Comparison of ENCODE assay signal across 1 cellular context in genomic region chr13:23466144-23467002, GRCh38.
TF ChIP-seq lines count a peak whose summit lies in the region.

No MANE protein-coding gene starts in this region.

TF ChIP-seq in IMR-90, 13 proteins besides CTCF, POLR2A, EP300 and RAD21 (continued from another document):
- TF ChIP-seq CHD1 (IDR thresholded peaks at IDR 0.05; ENCODE audit: low read depth, low read length): no peak
- TF ChIP-seq CEBPB (IDR thresholded peaks at IDR 0.05; ENCODE audit: low read depth, low read length): 0 out of 2 replicates have a peak, but pooled peaks have one; percentile 11
- peak; percentile 88 for TF ChIP-seq SMC3 (IDR thresholded peaks at IDR 0.05; ENCODE audit: low read depth, low read length)
- TF ChIP-seq, protein P1, sequence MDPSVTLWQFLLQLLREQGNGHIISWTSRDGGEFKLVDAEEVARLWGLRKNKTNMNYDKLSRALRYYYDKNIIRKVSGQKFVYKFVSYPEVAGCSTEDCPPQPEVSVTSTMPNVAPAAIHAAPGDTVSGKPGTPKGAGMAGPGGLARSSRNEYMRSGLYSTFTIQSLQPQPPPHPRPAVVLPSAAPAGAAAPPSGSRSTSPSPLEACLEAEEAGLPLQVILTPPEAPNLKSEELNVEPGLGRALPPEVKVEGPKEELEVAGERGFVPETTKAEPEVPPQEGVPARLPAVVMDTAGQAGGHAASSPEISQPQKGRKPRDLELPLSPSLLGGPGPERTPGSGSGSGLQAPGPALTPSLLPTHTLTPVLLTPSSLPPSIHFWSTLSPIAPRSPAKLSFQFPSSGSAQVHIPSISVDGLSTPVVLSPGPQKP (IDR thresholded peaks at IDR 0.05; ENCODE audit: borderline replicate concordance, low read depth, low read length): no peak
- TF ChIP-seq FOS (IDR thresholded peaks at IDR 0.05; ENCODE audit: low read depth, low read length): no peak
- TF ChIP-seq NFE2L2 (IDR thresholded peaks at IDR 0.05; ENCODE audit: low read depth, low read length): no peak
- no peak for TF ChIP-seq RFX5 (IDR thresholded peaks at IDR 0.05; ENCODE audit: low read depth, low read length)
- TF ChIP-seq MAFK (IDR thresholded peaks at IDR 0.05; ENCODE audit: low read depth, low read length): no peak
- peak; percentile 34; the same call in 1 of the 2 replicates for TF ChIP-seq MAZ (IDR thresholded peaks at IDR 0.05; ENCODE audit: borderline replicate concordance, low read depth, low read length)
TF ChIP-seq in IMR-90: peak in this region for 4.
